Comparison of ENCODE assay signal across 26 cellular contexts in genomic region chr3:67294341-67294740, GRCh38.
"Had no signal": no experiment of that assay in that cellular context is flagged by ENCODE, and none has a peak within 500 bp of the region (broad histone marks: within the 10 kb centered on the region; RNA-seq: fewer than 3 reads in every experiment).

No MANE protein-coding gene starts in this region.

- H3K27ac ChIP-seq: HL-60, SJCRH30 had no signal

- DNase-seq: IMR-90, Karpas-422, KG1, MG63, NCI-H1092, NCI-H1105 treated with DMSO at 0.1 percent for 48 hours, NCI-H1417 treated with DMSO at 0.1 percent for 48 hours, NCI-H146, NCI-H1694 treated with DMSO at 0.1 percent for 48 hours, NCI-H1930, NCI-H2081, NCI-H2107, NCI-H226, NCI-H446, NCI-H510A, NCI-H524 treated with DMSO at 0.1 percent for 48 hours, NCI-H69, NCI-H774, PC-3, SHP77 treated with DMSO at 0.1 percent for 48 hours, SJCRH30 had no signal

- FAIRE-seq: HTR-8/SVneo had no signal

- H3K36me3 ChIP-seq: MG63, SJCRH30 had no signal

- H3K27me3 ChIP-seq: MG63, SJCRH30 had no signal

- ATAC-seq: Panc1, PC-3, Right ventricle myocardium inferior, SK-N-SH treated with all-trans-retinoic acid at 6 μM for 48 hours had no signal

- H3K4me3 ChIP-seq: MG63, SJCRH30 had no signal

- H3K9me3 ChIP-seq: MG63, SJCRH30 had no signal
